Comparison of ENCODE assay signal across 13 cellular contexts in the genomic region with DNA sequence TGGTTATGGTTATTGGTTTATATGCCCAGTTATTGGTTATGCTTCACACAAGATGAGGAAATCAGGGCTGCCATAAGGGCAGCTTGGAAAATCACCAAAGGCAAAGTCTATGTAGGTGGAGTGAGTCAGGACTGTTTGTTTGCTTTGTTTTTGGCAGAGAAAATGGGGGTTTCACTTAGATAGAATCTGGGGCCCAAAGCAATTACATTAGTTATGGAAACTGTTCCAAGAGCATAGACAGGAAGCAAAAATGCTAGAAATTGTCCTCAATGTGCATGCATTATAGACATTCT. TPM values are rescaled to one million over a fixed set of nuclear protein-coding genes. Genes with fewer than 3 reads are reported as not detected.
DNase-seq lines count a peak whose midpoint lies in the region; ATAC-seq and TF ChIP-seq lines count a peak whose summit lies in the region.
"Had no signal": no experiment of that assay in that cellular context is flagged by ENCODE, and none has a peak within 500 bp of the region (broad histone marks: within the 10 kb centered on the region; RNA-seq: fewer than 3 reads in every experiment).

No MANE protein-coding gene starts in this region.

- DNase-seq in activated naive CD4-positive, alpha-beta T cell treated with anti-CD3 and anti-CD28 coated beads, Interleukin-2, amount 10 ng/mL, durations not matched to agents 7 days and 5 days = no peak
- DNase-seq in activated naive CD4-positive, alpha-beta T cell treated with anti-CD3 and anti-CD28 coated beads, Interleukin-2, amount 50 U/mL, for 16 hours = no peak
- no peak for DNase-seq in activated CD4-positive, alpha-beta memory T cell treated with anti-CD3 and anti-CD28 coated beads for 36 hours
- DNase-seq in fibroblast of peridontal ligament (ENCODE audit: extremely low read depth) = peak; percentile 42
- no peak for DNase-seq in type B pancreatic cell (ENCODE audit: extremely low spot score, unreplicated experiment)
- DNase-seq in HUDEP-2 (lab: John Stamatoyannopoulos, UW; ENCODE audit: unreplicated experiment in 76 of 76) = no peak
- no peak for DNase-seq in GDM1 (lab: John Stamatoyannopoulos, UW)
- DNase-seq: brain microvascular endothelial cell, NCI-H1105, NCI-H748 treated with DMSO at 0.1 percent for 48 hours, upper lobe of right lung had no signal

- CTCF ChIA-PET in activated naive CD4-positive, alpha-beta T cell treated with anti-CD3 and anti-CD28 coated beads, Interleukin-2, amount 10 ng/mL, durations not matched to agents 7 days and 5 days (lab: Charles Lee) = interaction anchor here (3.6 kb wide), 1 partner anchor 43 kb away, joined by 33 read pairs; no protein-coding TSS in a partner anchor
- CTCF ChIA-PET in activated CD4-positive, alpha-beta memory T cell treated with anti-CD3 and anti-CD28 coated beads for 36 hours (lab: Charles Lee) = interaction anchor here (0.7 to 4.3 kb wide), 3 partner anchors 44 to 136 kb away, joined by 3 to 59 read pairs (median 4); no protein-coding TSS in a partner anchor

- no peak for ATAC-seq in GM21515 (IDR thresholded peaks at IDR 0.05; ENCODE audit: unreplicated experiment)
- ATAC-seq: upper lobe of right lung had no signal

- peak overlapping the region; percentile 94 for H3K4me3 Mint-ChIP-seq in activated naive CD4-positive, alpha-beta T cell treated with anti-CD3 and anti-CD28 coated beads, Interleukin-2, amount 10 ng/mL, durations not matched to agents 7 days and 5 days
- H3K4me3 Mint-ChIP-seq in activated CD4-positive, alpha-beta memory T cell treated with anti-CD3 and anti-CD28 coated beads for 36 hours = peak overlapping the region; percentile 88
- H3K4me3 Mint-ChIP-seq in type B pancreatic cell = peak overlapping the region; percentile 86

- H3K27ac Mint-ChIP-seq in activated naive CD4-positive, alpha-beta T cell treated with anti-CD3 and anti-CD28 coated beads, Interleukin-2, amount 10 ng/mL, durations not matched to agents 7 days and 5 days = no peak overlapping the region
- H3K27ac Mint-ChIP-seq in activated CD4-positive, alpha-beta memory T cell treated with anti-CD3 and anti-CD28 coated beads for 36 hours = peak overlapping the region; percentile 89
- no peak overlapping the region for H3K27ac Mint-ChIP-seq in type B pancreatic cell

- H3K36me3 Mint-ChIP-seq in activated naive CD4-positive, alpha-beta T cell treated with anti-CD3 and anti-CD28 coated beads, Interleukin-2, amount 10 ng/mL, durations not matched to agents 7 days and 5 days = peaks cover 57% of the 10 kb centered on the region
- peaks cover 52% of the 10 kb centered on the region for H3K36me3 Mint-ChIP-seq in activated CD4-positive, alpha-beta memory T cell treated with anti-CD3 and anti-CD28 coated beads for 36 hours
- H3K36me3 Mint-ChIP-seq in type B pancreatic cell = peaks cover 19% of the 10 kb centered on the region

- POLR2A ChIA-PET in activated CD4-positive, alpha-beta memory T cell treated with anti-CD3 and anti-CD28 coated beads for 36 hours (lab: Charles Lee) = interaction anchor here (0.8 to 5.6 kb wide), 6 partner anchors 10 to 132 kb away, joined by 4 to 71 read pairs (median 33); partner anchors contain the start of genes GAPDH and TAPBPL

- intact Hi-C loops in activated CD4-positive, alpha-beta memory T cell treated with anti-CD3 and anti-CD28 coated beads for 36 hours (cut with micrococcal nuclease) = no loop called here

- H3K9me3 Mint-ChIP-seq in activated naive CD4-positive, alpha-beta T cell treated with anti-CD3 and anti-CD28 coated beads, Interleukin-2, amount 10 ng/mL, durations not matched to agents 7 days and 5 days = no peaks in the 10 kb centered on the region
- no peaks in the 10 kb centered on the region for H3K9me3 Mint-ChIP-seq in activated CD4-positive, alpha-beta memory T cell treated with anti-CD3 and anti-CD28 coated beads for 36 hours
- no peaks in the 10 kb centered on the region for H3K9me3 Mint-ChIP-seq in type B pancreatic cell

- H3K27me3 Mint-ChIP-seq in activated naive CD4-positive, alpha-beta T cell treated with anti-CD3 and anti-CD28 coated beads, Interleukin-2, amount 10 ng/mL, durations not matched to agents 7 days and 5 days = peaks cover 9% of the 10 kb centered on the region
- no peaks in the 10 kb centered on the region for H3K27me3 Mint-ChIP-seq in activated CD4-positive, alpha-beta memory T cell treated with anti-CD3 and anti-CD28 coated beads for 36 hours
- peaks cover 24% of the 10 kb centered on the region for H3K27me3 Mint-ChIP-seq in type B pancreatic cell

- no peak for TF ChIP-seq CTCF in type B pancreatic cell (conservative IDR thresholded peaks at IDR 0.05)

- peaks cover 77% of the 10 kb centered on the region for H3K4me1 Mint-ChIP-seq in activated naive CD4-positive, alpha-beta T cell treated with anti-CD3 and anti-CD28 coated beads, Interleukin-2, amount 10 ng/mL, durations not matched to agents 7 days and 5 days
- H3K4me1 Mint-ChIP-seq in activated CD4-positive, alpha-beta memory T cell treated with anti-CD3 and anti-CD28 coated beads for 36 hours (ENCODE audit: low read depth) = peaks cover 73% of the 10 kb centered on the region
- peaks cover 5% of the 10 kb centered on the region for H3K4me1 Mint-ChIP-seq in type B pancreatic cell (ENCODE audit: unreplicated experiment)

RNA-seq across cellular contexts. Expression of gene VAMP1, which starts 2.2 kb away (rescaled TPM):
- 10 to 100 TPM; 27.7 to 30.2 TPM for total RNA-seq in activated CD4-positive, alpha-beta memory T cell treated with anti-CD3 and anti-CD28 coated beads for 36 hours
- total RNA-seq in type B pancreatic cell (ENCODE audit: low replicate concordance) = 10.1 and 12.7 TPM in 2 replicates

RNA-seq across cellular contexts. Expression of gene TAPBPL, which starts 16.4 kb away (rescaled TPM):
- total RNA-seq in activated CD4-positive, alpha-beta memory T cell treated with anti-CD3 and anti-CD28 coated beads for 36 hours = 10 to 100 TPM; 33.4 to 35.0 TPM
- total RNA-seq in type B pancreatic cell (ENCODE audit: low replicate concordance) = 12.4 and 21.1 TPM in 2 replicates

RNA-seq across cellular contexts. Expression of gene CD27, which starts 23.5 kb away (rescaled TPM):
- 10 to 100 TPM; 36.5 to 39.3 TPM for total RNA-seq in activated CD4-positive, alpha-beta memory T cell treated with anti-CD3 and anti-CD28 coated beads for 36 hours
- total RNA-seq in type B pancreatic cell (ENCODE audit: low replicate concordance) = not detected in 2 replicates
- total RNA-seq: epithelial cell of proximal tubule had no signal

RNA-seq across cellular contexts. Expression of gene MRPL51, which starts 24.8 kb away (rescaled TPM):
- 100 to 1,000 TPM; 289 to 312 TPM for total RNA-seq in activated CD4-positive, alpha-beta memory T cell treated with anti-CD3 and anti-CD28 coated beads for 36 hours
- total RNA-seq in type B pancreatic cell (ENCODE audit: low replicate concordance) = 213 and 396 TPM in 2 replicates

RNA-seq across cellular contexts. Expression of gene NCAPD2, which starts 25.7 kb away (rescaled TPM):
- 100 to 1,000 TPM; 192 to 196 TPM for total RNA-seq in activated CD4-positive, alpha-beta memory T cell treated with anti-CD3 and anti-CD28 coated beads for 36 hours
- 96.5 and 109 TPM in 2 replicates for total RNA-seq in type B pancreatic cell (ENCODE audit: low replicate concordance)

Comparison
In these comparisons a context has a peak if more than half of its experiments do, and no peak if none do; other contexts are left out.
1. RNA of gene CD27, which starts 23.5 kb away (total RNA-seq): 36.5 to 39.3 TPM in activated CD4-positive, alpha-beta memory T cell treated with anti-CD3 and anti-CD28 coated beads for 36 hours; not detected in type B pancreatic cell; every median in the first group is over 10 times any median in the second.
2. Peak in every context shown above with its lines, with median percentiles within 50 percentile points of each other: H3K4me3 Mint-ChIP-seq.